In genomic region chr15:77329202-77329601, GRCh38 we compare ENCODE assay signal across 18 cellular contexts.
"Had no signal": no experiment of that assay in that cellular context is flagged by ENCODE, and none has a peak within 500 bp of the region (broad histone marks: within the 10 kb centered on the region; RNA-seq: fewer than 3 reads in every experiment).

No MANE protein-coding gene starts in this region.

- H3K27ac Mint-ChIP-seq: naive thymus-derived CD8-positive, alpha-beta T cell had no signal

- DNase-seq: activated CD4-positive, alpha-beta T cell treated with anti-CD3 and anti-CD28 coated beads for 1 hour; activated CD8-positive, alpha-beta memory T cell treated with anti-CD3 and anti-CD28 coated beads for 24 hours; activated CD8-positive, alpha-beta memory T cell treated with anti-CD3 and anti-CD28 coated beads, Interleukin-2, amount 50 U/mL, for 48 hours; activated effector memory CD4-positive, alpha-beta T cell treated with Interleukin-2 at 50 U/mL for 16 hours; activated naive CD4-positive, alpha-beta T cell treated with anti-CD3 and anti-CD28 coated beads, Interleukin-2, amount 50 U/mL, for 16 hours; activated T-cell treated with anti-CD3 and anti-CD28 coated beads, Interleukin-2, amount 50 U/mL, for 48 hours; colonic mucosa; erythroblast; naive thymus-derived CD8-positive, alpha-beta T cell; pancreas; sigmoid colon; stimulated activated naive CD4-positive, alpha-beta T cell; T-helper 2 cell; thyroid gland; WERI-Rb-1 had no signal

- H3K4me3 Mint-ChIP-seq: central memory CD8-positive, alpha-beta T cell; naive thymus-derived CD8-positive, alpha-beta T cell had no signal

- H3K4me1 ChIP-seq: colonic mucosa, thyroid gland had no signal

- H3K9me3 ChIP-seq: ascending aorta, colonic mucosa, pancreas, sigmoid colon, thyroid gland had no signal

- H3K36me3 Mint-ChIP-seq: naive thymus-derived CD8-positive, alpha-beta T cell had no signal

- H2AFZ ChIP-seq: hepatocyte had no signal

- H3K27me3 Mint-ChIP-seq: central memory CD8-positive, alpha-beta T cell; naive thymus-derived CD8-positive, alpha-beta T cell had no signal

- ATAC-seq: naive thymus-derived CD8-positive, alpha-beta T cell; pancreas had no signal

- H3K9me3 Mint-ChIP-seq: central memory CD8-positive, alpha-beta T cell had no signal

- H3K27me3 ChIP-seq: ascending aorta, colonic mucosa, hepatocyte, pancreas, sigmoid colon, thyroid gland had no signal

- H3K27ac ChIP-seq: ascending aorta, colonic mucosa, hepatocyte, pancreas, sigmoid colon, thyroid gland, WERI-Rb-1 had no signal

- H3K4me3 ChIP-seq: ascending aorta, colonic mucosa, hepatocyte, pancreas, sigmoid colon, thyroid gland had no signal

- FAIRE-seq: pancreas had no signal

- H3K4me2 ChIP-seq: hepatocyte had no signal

- H3K36me3 ChIP-seq: ascending aorta, colonic mucosa, pancreas, sigmoid colon, thyroid gland, WERI-Rb-1 had no signal
